ENCODE assay signal across 18 cellular contexts in the genomic region with DNA sequence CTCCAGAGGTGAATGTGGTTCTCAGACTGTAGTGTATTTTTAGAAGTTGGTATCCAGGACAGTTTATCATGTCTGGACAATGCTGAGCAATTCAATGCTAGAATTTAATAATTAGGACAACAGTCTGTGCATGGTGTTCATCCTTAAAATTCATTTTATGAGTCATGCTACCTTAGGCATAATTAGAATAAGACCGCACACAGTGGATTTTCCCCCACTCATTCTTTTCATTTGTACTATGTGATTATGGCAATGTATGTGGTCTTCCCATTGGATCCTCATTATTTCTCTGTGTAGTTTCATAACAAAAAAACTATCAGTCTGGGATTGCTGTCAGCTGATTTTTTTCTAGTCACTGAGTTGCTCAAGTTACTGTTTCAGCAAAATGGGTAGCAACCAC.
A peak's percentile ranks its signal among the peaks of the same experiment; 100 is the strongest.
DNase-seq lines count a peak whose midpoint lies in the region; TF ChIP-seq lines count a peak whose summit lies in the region.
"Had no signal": no experiment of that assay in that cellular context is flagged by ENCODE, and none has a peak within 500 bp of the region (broad histone marks: within the 10 kb centered on the region; RNA-seq: fewer than 3 reads in every experiment).

No MANE protein-coding gene starts in this region.

- no peaks in the 10 kb centered on the region for H3K4me1 ChIP-seq in right atrium auricular region

- no peaks in the 10 kb centered on the region for H3K36me3 ChIP-seq in right atrium auricular region

- H3K9me3 ChIP-seq in right atrium auricular region = no peaks in the 10 kb centered on the region

- no peak overlapping the region for H3K27ac Mint-ChIP-seq in type B pancreatic cell
- H3K27ac Mint-ChIP-seq: CD4-positive, alpha-beta memory T cell had no signal

- H3K4me1 Mint-ChIP-seq in type B pancreatic cell (ENCODE audit: unreplicated experiment) = peaks cover 9% of the 10 kb centered on the region
- H3K4me1 Mint-ChIP-seq: CD4-positive, alpha-beta memory T cell had no signal

- no peak for TF ChIP-seq CTCF in type B pancreatic cell (conservative IDR thresholded peaks at IDR 0.05)
- no peak for TF ChIP-seq CTCF in right atrium auricular region (IDR thresholded peaks at IDR 0.05)

- no peak overlapping the region for H3K4me3 Mint-ChIP-seq in type B pancreatic cell
- H3K4me3 Mint-ChIP-seq: CD4-positive, alpha-beta memory T cell had no signal

- H3K4me3 ChIP-seq in right atrium auricular region = no peak overlapping the region
- H3K4me3 ChIP-seq: GM12878, GM23248 had no signal

- H3K27me3 Mint-ChIP-seq in type B pancreatic cell = no peaks in the 10 kb centered on the region
- H3K27me3 Mint-ChIP-seq: CD4-positive, alpha-beta memory T cell had no signal

- peak; percentile 38 for DNase-seq in A172 (ENCODE audit: low spot score)
- peak; percentile 51 for DNase-seq in M059J (ENCODE audit: low read depth)
- peak; percentile 23 for DNase-seq in amniotic epithelial cell (ENCODE audit: low read depth)
- DNase-seq in foreskin melanocyte = peak; percentile 48
- no peak for DNase-seq in type B pancreatic cell (ENCODE audit: extremely low spot score, unreplicated experiment)
- DNase-seq in right atrium auricular region (ENCODE audit: low spot score) = no peak
- no peak for DNase-seq in cerebellar nuclear complex (lab: John Stamatoyannopoulos, UW)
- DNase-seq: 8988T; C1 segment of cervical spinal cord; CD4-positive, alpha-beta memory T cell; COR-L47; DMS153; DND-41; EL; GDM1; GM23248; H7 had no signal

- H3K27me3 ChIP-seq in right atrium auricular region = no peaks in the 10 kb centered on the region

- peaks cover 18% of the 10 kb centered on the region for H3K36me3 Mint-ChIP-seq in type B pancreatic cell
- H3K36me3 Mint-ChIP-seq: CD4-positive, alpha-beta memory T cell had no signal

- H3K27ac ChIP-seq in right atrium auricular region = no peak overlapping the region
- H3K27ac ChIP-seq: GM23248 had no signal

- H3K9me3 Mint-ChIP-seq in type B pancreatic cell = peaks cover 14% of the 10 kb centered on the region

Comparison
In these comparisons a context has a peak if more than half of its experiments do, and no peak if none do; other contexts are left out.
1. DNase-seq: peak in A172 (single experiment), M059J (single experiment), amniotic epithelial cell (single experiment) and foreskin melanocyte (single experiment); none in type B pancreatic cell (single experiment), right atrium auricular region (single experiment) and cerebellar nuclear complex (0 of 2).